ENCODE assay signal across 8 cellular contexts in genomic region chr1:47192458-47193384, GRCh38. TPM values are rescaled to one million over a fixed set of nuclear protein-coding genes. Genes with fewer than 3 reads are reported as not detected.
A peak's percentile ranks its signal among the peaks of the same experiment; 100 is the strongest.
DNase-seq lines count a peak whose midpoint lies in the region; ATAC-seq lines count a peak whose summit lies in the region.

No MANE protein-coding gene starts in this region.

- peak; percentile 68 for ATAC-seq in HG03442 (IDR thresholded peaks at IDR 0.05; ENCODE audit: unreplicated experiment)

- DNase-seq in NCI-H526 (lab: John Stamatoyannopoulos, UW), result peak; percentile 26 to 76
- no peak for DNase-seq in NCI-H526 treated with DMSO at 0.1 percent for 48 hours (lab: John Stamatoyannopoulos, UW)
- DNase-seq in NOMO-1 treated with dmso at 0.1 percent for 144 hours (lab: John Stamatoyannopoulos, UW; ENCODE audit: unreplicated experiment), result peak; percentile 38
- DNase-seq in activated CD8-positive, alpha-beta memory T cell treated with anti-CD3 and anti-CD28 coated beads, Interleukin-2, amount 50 U/mL, for 1 hour (ENCODE audit: extremely low read depth), result peak; percentile 9
- DNase-seq in epidermal melanocyte (ENCODE audit: insufficient read length, low spot score), result peak; percentile 75
- peak; percentile 83 for DNase-seq in mucosa of gallbladder (ENCODE audit: low spot score)
- peak; percentile 83 for DNase-seq in stimulated activated CD8-positive, alpha-beta memory T cell treated with anti-CD3 and anti-CD28 coated beads, Interleukin-4, amount 100 ng/mL, for 48 hours

RNA-seq across cellular contexts. Expression of gene PDZK1IP1, which starts 2.9 kb away (rescaled TPM):
- 91.1 TPM for total RNA-seq in mucosa of gallbladder

RNA-seq across cellular contexts. Expression of gene TAL1, which starts 39.3 kb away (rescaled TPM):
- 6.0 TPM for total RNA-seq in mucosa of gallbladder

RNA-seq across cellular contexts. Expression of gene CYP4A22, which starts 55.5 kb away (rescaled TPM):
- total RNA-seq in mucosa of gallbladder, result 0.86 TPM
